In genomic region chr3:21718161-21718765, GRCh38 we compare ENCODE assay signal across 13 cellular contexts. TPM values are rescaled to one million over a fixed set of nuclear protein-coding genes. Genes with fewer than 3 reads are reported as not detected.
DNase-seq lines count a peak whose midpoint lies in the region; ATAC-seq, FAIRE-seq and TF ChIP-seq lines count a peak whose summit lies in the region.
"Had no signal": no experiment of that assay in that cellular context is flagged by ENCODE, and none has a peak within 500 bp of the region (broad histone marks: within the 10 kb centered on the region; RNA-seq: fewer than 3 reads in every experiment).

No MANE protein-coding gene starts in this region.

- H2AFZ ChIP-seq in astrocyte (ENCODE audit: low read depth, low read length): no peak overlapping the region

- H3K27me3 ChIP-seq in right cardiac atrium (ENCODE audit: control insufficient read depth, insufficient read depth): no peaks in the 10 kb centered on the region
- no peaks in the 10 kb centered on the region for H3K27me3 ChIP-seq in right atrium auricular region
- H3K27me3 ChIP-seq in astrocyte (ENCODE audit: insufficient read depth, low read length): no peaks in the 10 kb centered on the region

- ATAC-seq in right cardiac atrium (peak; percentile 38 to 69), HG02870 (IDR thresholded peaks at IDR 0.05; ENCODE audit: unreplicated experiment) (no peak), GM21786 (IDR thresholded peaks at IDR 0.05; ENCODE audit: unreplicated experiment) (no peak)
- ATAC-seq: A549 had no signal

- H3K27ac ChIP-seq in right cardiac atrium (ENCODE audit: low read length) (no peak overlapping the region), right atrium auricular region (no peak overlapping the region), astrocyte (ENCODE audit: low read depth, low read length) (peak overlapping the region; percentile 85)
- H3K27ac ChIP-seq: A549 had no signal

- H4K20me1 ChIP-seq in astrocyte (ENCODE audit: insufficient read depth, low read length): no peaks in the 10 kb centered on the region

- H3K4me1 Mint-ChIP-seq in astrocyte (ENCODE audit: low read depth, unreplicated experiment): peaks cover 25% of the 10 kb centered on the region
- H3K4me1 Mint-ChIP-seq: activated B cell treated with CpG ODN at 0.5 μM for 24 hours had no signal

- TF ChIP-seq CTCF in right atrium auricular region (IDR thresholded peaks at IDR 0.05) (no peak), astrocyte (IDR thresholded peaks at IDR 0.05; ENCODE audit: insufficient read depth, low read depth, low read length) (no peak)

- peaks cover 2% of the 10 kb centered on the region for H3K9me3 Mint-ChIP-seq in astrocyte (ENCODE audit: unreplicated experiment)

- H3K4me3 ChIP-seq in right cardiac atrium (ENCODE audit: low read length) (no peak overlapping the region), right atrium auricular region (no peak overlapping the region), astrocyte (ENCODE audit: insufficient read depth, low read depth, low read length) (no peak overlapping the region)
- H3K4me3 ChIP-seq: A549 had no signal

- no peaks in the 10 kb centered on the region for H3K4me1 ChIP-seq in right cardiac atrium (ENCODE audit: control insufficient read depth, insufficient read depth, low read length)
- H3K4me1 ChIP-seq in right atrium auricular region: no peaks in the 10 kb centered on the region
- H3K4me1 ChIP-seq in astrocyte (ENCODE audit: insufficient read depth, low read length): peaks cover 19% of the 10 kb centered on the region
- H3K4me1 ChIP-seq: A549 had no signal

- H3K9me3 ChIP-seq in right cardiac atrium (ENCODE audit: control insufficient read depth, low read length) (no peaks in the 10 kb centered on the region), right atrium auricular region (no peaks in the 10 kb centered on the region), astrocyte (ENCODE audit: insufficient read depth, low read depth, low read length) (no peaks in the 10 kb centered on the region)
- H3K9me3 ChIP-seq: A549 had no signal

- peak overlapping the region; percentile 59 for H3K4me2 ChIP-seq in astrocyte (ENCODE audit: low read length)
- H3K4me2 ChIP-seq: A549 had no signal

- H3K9ac ChIP-seq in astrocyte (ENCODE audit: low read length): peak overlapping the region; percentile 56

- H3K36me3 ChIP-seq in right atrium auricular region: no peaks in the 10 kb centered on the region
- no peaks in the 10 kb centered on the region for H3K36me3 ChIP-seq in astrocyte (ENCODE audit: insufficient read depth, low read length)

- H3K36me3 Mint-ChIP-seq in astrocyte (ENCODE audit: low read depth, unreplicated experiment): no peaks in the 10 kb centered on the region

- H3K79me2 ChIP-seq in astrocyte (ENCODE audit: insufficient read depth, low read length): peaks cover 3% of the 10 kb centered on the region

- H3K4me3 Mint-ChIP-seq in astrocyte (ENCODE audit: unreplicated experiment): peak overlapping the region; percentile 17
- H3K4me3 Mint-ChIP-seq: activated B cell treated with CpG ODN at 0.5 μM for 24 hours; activated T-helper 1 cell treated with anti-CD3 and anti-CD28 coated beads, Interleukin-12 subunit alpha, Interleukin-12 subunit beta, Interleukin-2, Interleukin-4 antibody, amounts not matched to agents 30 ng/mL and 10 ng/mL and 1 ng/mL, durations not matched to agents 14 hours and 24 hours and 36 hours had no signal

- WGBS in right cardiac atrium: 41% methylated on average over 3 of the region's 3 CpGs

- intact Hi-C loops in right cardiac atrium (cut with DNase I): no loop called here

- H3K27ac Mint-ChIP-seq in astrocyte (ENCODE audit: unreplicated experiment): peak overlapping the region; percentile 95
- H3K27ac Mint-ChIP-seq: activated B cell treated with CpG ODN at 0.5 μM for 24 hours; activated T-helper 1 cell treated with anti-CD3 and anti-CD28 coated beads, Interleukin-12 subunit alpha, Interleukin-12 subunit beta, Interleukin-2, Interleukin-4 antibody, amounts not matched to agents 30 ng/mL and 10 ng/mL and 1 ng/mL, durations not matched to agents 14 hours and 24 hours and 36 hours had no signal

- H3K27me3 Mint-ChIP-seq in astrocyte (ENCODE audit: low read depth, unreplicated experiment): no peaks in the 10 kb centered on the region
- H3K27me3 Mint-ChIP-seq: activated B cell treated with CpG ODN at 0.5 μM for 24 hours had no signal

- FAIRE-seq in astrocyte (lab: Jason Lieb, UNC): peak; percentile 100
- FAIRE-seq: A549 had no signal

- DNase-seq in right cardiac atrium (no peak), right atrium auricular region (ENCODE audit: low spot score) (no peak), astrocyte (ENCODE audit: low read depth) (peak; percentile 100), glomerular endothelial cell (ENCODE audit: extremely low read depth, low read depth, low spot score) (peak; percentile 22), iPS-NIHi11 (ENCODE audit: low spot score) (no peak), COR-L47 (lab: John Stamatoyannopoulos, UW) (no peak)
- DNase-seq: activated B cell treated with CpG ODN at 0.5 μM for 24 hours, hypothalamus, MM.1S had no signal

RNA-seq across cellular contexts. Expression of gene ZNF385D, which starts 32.7 kb away (rescaled TPM):
- total RNA-seq in right cardiac atrium: 1 to 10 TPM; 1.2 to 1.8 (median 1.6) TPM
- polyA plus RNA-seq in right cardiac atrium: 0.86 TPM
- total RNA-seq in right atrium auricular region: 1 to 10 TPM in 1 of 2 donors, under 1 TPM in 1; 0.59 to 1.1 TPM
- total RNA-seq in astrocyte: 7.8 and 8.0 TPM in 2 replicates
- total RNA-seq in glomerular endothelial cell: 2.2 and 3.7 TPM in 2 replicates
- total RNA-seq: activated B cell treated with CpG ODN at 0.5 μM for 24 hours; activated T-helper 1 cell treated with anti-CD3 and anti-CD28 coated beads, Interleukin-12 subunit alpha, Interleukin-12 subunit beta, Interleukin-2, Interleukin-4 antibody, amounts not matched to agents 30 ng/mL and 10 ng/mL and 1 ng/mL, durations not matched to agents 14 hours and 24 hours and 36 hours had no signal
- polyA plus RNA-seq: A549 had no signal

Comparison
In these comparisons a context has a peak if more than half of its experiments do, and no peak if none do; other contexts are left out.
1. ATAC-seq: peak in right cardiac atrium (2 of 2); none in HG02870 (single experiment) and GM21786 (single experiment).
2. DNase-seq: peak in astrocyte (single experiment) and glomerular endothelial cell (single experiment); none in right cardiac atrium (0 of 3), right atrium auricular region (single experiment), iPS-NIHi11 (single experiment) and COR-L47 (single experiment).